7 cellular contexts compared by ENCODE assay signal in genomic region chr2:47901892-47902291, GRCh38. TPM values are rescaled to one million over a fixed set of nuclear protein-coding genes. Genes with fewer than 3 reads are reported as not detected.
DNase-seq lines count a peak whose midpoint lies in the region; ATAC-seq and TF ChIP-seq lines count a peak whose summit lies in the region.
"Not testable (repeated sequence)": the region's sequence is repeated elsewhere in the genome, so short reads cannot be mapped to it uniquely, and the experiment has no call there.

No MANE protein-coding gene starts in this region.

- peak overlapping the region; percentile 80; the same call in 1 of the 2 replicates for H3K4me3 ChIP-seq in Karpas-422 (ENCODE audit: low read length)
- not testable (repeated sequence) for H3K4me3 ChIP-seq in SU-DHL-6 (ENCODE audit: insufficient read depth, low read length, poor library complexity, severe bottlenecking)
- peak overlapping the region in 1 of 3 experiments; percentile 89 for H3K4me3 ChIP-seq in mammary epithelial cell (replicated peaks in 1 of 3; ENCODE audit: insufficient read depth in 1 of 3, low read depth in 2 of 3, low read length in 3 of 3)
- peak overlapping the region in 1 of 2 experiments; percentile 88 for H3K4me3 ChIP-seq in mesenchymal stem cell (ENCODE audit: insufficient read depth in 1 of 2, low read depth in 1 of 2, low read length in 2 of 2)

- not testable (repeated sequence) for H3K27ac Mint-ChIP-seq in CD4-positive, alpha-beta T cell; neural crest cell (ENCODE audit: unreplicated experiment)
- peak overlapping the region; percentile 50 for H3K27ac Mint-ChIP-seq in activated naive CD8-positive, alpha-beta T cell

- H2AK5ac ChIP-seq in mesenchymal stem cell (ENCODE audit: low read length, severe bottlenecking) = not testable (repeated sequence)

- peaks cover 29% of the 10 kb centered on the region for H3K36me3 Mint-ChIP-seq in CD4-positive, alpha-beta T cell (ENCODE audit: low read depth)
- H3K36me3 Mint-ChIP-seq in activated naive CD8-positive, alpha-beta T cell; neural crest cell (ENCODE audit: low read depth): not testable (repeated sequence)

- H3K9me2 ChIP-seq in Karpas-422 (replicated peaks; ENCODE audit: insufficient read depth, low read length); SU-DHL-6 (replicated peaks; ENCODE audit: insufficient read depth, low read length): not testable (repeated sequence)

- BruUV-seq in mammary epithelial cell (replicated peaks; lab: Mats Ljungman, UMichigan) = not testable (repeated sequence)

- not testable (repeated sequence) for H3K9me3 Mint-ChIP-seq in CD4-positive, alpha-beta T cell; activated naive CD8-positive, alpha-beta T cell (ENCODE audit: low read depth); neural crest cell

- H3K14ac ChIP-seq in mesenchymal stem cell (ENCODE audit: low read length in 2 of 2) = not testable (repeated sequence)

- not testable (repeated sequence) for H2BK15ac ChIP-seq in mesenchymal stem cell (ENCODE audit: low read depth, poor library complexity, severe bottlenecking)

- H2BK12ac ChIP-seq in mesenchymal stem cell (ENCODE audit: low read length in 2 of 2) = not testable (repeated sequence)

- H3K27ac ChIP-seq in CD4-positive, alpha-beta T cell (ENCODE audit: low read depth, low read length); SU-DHL-6 (ENCODE audit: low read depth, low read length); mammary epithelial cell (ENCODE audit: insufficient read depth, low read depth, low read length); mesenchymal stem cell (ENCODE audit: low read length, poor library complexity, severe bottlenecking): not testable (repeated sequence)
- H3K27ac ChIP-seq in Karpas-422 (ENCODE audit: low read length) = peak overlapping the region; percentile 88

- H2BK5ac ChIP-seq in mesenchymal stem cell (ENCODE audit: low read depth, low read length, poor library complexity, severe bottlenecking) = not testable (repeated sequence)

- not testable (repeated sequence) for TF ChIP-seq CTCF in CD4-positive, alpha-beta T cell (IDR thresholded peaks at IDR 0.05); SU-DHL-6 (IDR thresholded peaks at IDR 0.05; ENCODE audit: insufficient read depth, low read length, poor library complexity, severe bottlenecking); mammary epithelial cell (conservative IDR thresholded peaks at IDR 0.05 in 1 of 2, IDR thresholded peaks at IDR 0.05 in 1 of 2; ENCODE audit: extremely low read depth in 1 of 2, insufficient read depth in 1 of 2, low read depth in 1 of 2, low read length in 2 of 2); neural crest cell (conservative IDR thresholded peaks at IDR 0.05)

- peak overlapping the region; percentile 75 for H3K4me2 ChIP-seq in Karpas-422 (ENCODE audit: low read depth, low read length, poor library complexity, severe bottlenecking)
- H3K4me2 ChIP-seq in SU-DHL-6 (ENCODE audit: low read depth, low read length, poor library complexity, severe bottlenecking) = peak overlapping the region; percentile 85
- H3K4me2 ChIP-seq in mammary epithelial cell (ENCODE audit: insufficient read depth, low read depth, low read length) = peak overlapping the region; percentile 99
- H3K4me2 ChIP-seq in mesenchymal stem cell (ENCODE audit: low read length, poor library complexity, severe bottlenecking) = not testable (repeated sequence)

- not testable (repeated sequence) for H3K27me3 Mint-ChIP-seq in CD4-positive, alpha-beta T cell; activated naive CD8-positive, alpha-beta T cell; neural crest cell (ENCODE audit: low read depth)

- intact Hi-C loops in CD4-positive, alpha-beta T cell (cut with DNase I, micrococcal nuclease) = not testable (repeated sequence)
- intact Hi-C loops in mammary epithelial cell (cut with micrococcal nuclease) = loop anchor here (5.0 kb wide), 1 partner anchor 35 kb away; no protein-coding TSS in a partner anchor

- not testable (repeated sequence) for H2BK120ac ChIP-seq in mesenchymal stem cell (ENCODE audit: low read depth, low read length)

- not testable (repeated sequence) for H3K79me1 ChIP-seq in mesenchymal stem cell (replicated peaks; ENCODE audit: low read length, poor library complexity, severe bottlenecking)

- not testable (repeated sequence) for H3K9ac ChIP-seq in Karpas-422 (ENCODE audit: low read length); SU-DHL-6 (ENCODE audit: low read length); mammary epithelial cell (ENCODE audit: insufficient read depth, low read length)
- peak overlapping the region; percentile 98 for H3K9ac ChIP-seq in mesenchymal stem cell (ENCODE audit: low read length)

- peaks cover 34% of the 10 kb centered on the region for H3F3A ChIP-seq in SU-DHL-6 (ENCODE audit: insufficient read depth)

- WGBS in mammary epithelial cell (ENCODE audit: low coverage, missing lambda C conversion rate) = 92% methylated on average over 13 of the region's 13 CpGs
- WGBS in mesenchymal stem cell = 94% methylated on average over 12 of the region's 13 CpGs

- dilution Hi-C loops in mammary epithelial cell (cut with HindIII; ENCODE audit: low sequenced_read_pairs) = not testable (repeated sequence)

- H4K8ac ChIP-seq in mesenchymal stem cell (ENCODE audit: low read length) = not testable (repeated sequence)

- peaks cover 64% of the 10 kb centered on the region for H3K4me1 Mint-ChIP-seq in CD4-positive, alpha-beta T cell (ENCODE audit: low read depth)
- H3K4me1 Mint-ChIP-seq in activated naive CD8-positive, alpha-beta T cell (ENCODE audit: low read depth) = peaks cover 68% of the 10 kb centered on the region
- peaks cover 56% of the 10 kb centered on the region for H3K4me1 Mint-ChIP-seq in neural crest cell

- not testable (repeated sequence) for DNase-seq in CD4-positive, alpha-beta T cell; Karpas-422; mammary epithelial cell; mesenchymal stem cell; neural crest cell (ENCODE audit: low read depth, low spot score)

- not testable (repeated sequence) for H3K27me3 ChIP-seq in CD4-positive, alpha-beta T cell (ENCODE audit: control insufficient read depth, insufficient read depth, low read length); Karpas-422 (ENCODE audit: low read length); SU-DHL-6 (ENCODE audit: low read length); mammary epithelial cell (ENCODE audit: insufficient read depth, low read length); mesenchymal stem cell (ENCODE audit: control insufficient read depth in 1 of 2, insufficient read depth in 1 of 2, low read length in 2 of 2)

- H3K9me3 ChIP-seq in CD4-positive, alpha-beta T cell (ENCODE audit: control insufficient read depth, low read length); Karpas-422 (ENCODE audit: low read length); SU-DHL-6 (ENCODE audit: insufficient read depth, low read length); mammary epithelial cell (replicated peaks; ENCODE audit: insufficient read depth, low read length); mesenchymal stem cell (ENCODE audit: control insufficient read depth, low read length): not testable (repeated sequence)

- not testable (repeated sequence) for H2AFZ ChIP-seq in Karpas-422 (ENCODE audit: low read length); SU-DHL-6 (ENCODE audit: low read depth, low read length, severe bottlenecking); mammary epithelial cell (ENCODE audit: low read depth, low read length); mesenchymal stem cell (ENCODE audit: low read depth, low read length)

- not testable (repeated sequence) for H3K23ac ChIP-seq in mesenchymal stem cell (ENCODE audit: low read length in 2 of 2)

- H3K4me3 Mint-ChIP-seq in CD4-positive, alpha-beta T cell = peak overlapping the region; percentile 28
- peak overlapping the region; percentile 99 for H3K4me3 Mint-ChIP-seq in activated naive CD8-positive, alpha-beta T cell
- peak overlapping the region; percentile 98 for H3K4me3 Mint-ChIP-seq in neural crest cell

- H3K4ac ChIP-seq in mesenchymal stem cell (ENCODE audit: low read depth in 1 of 2, low read length in 2 of 2) = not testable (repeated sequence)

- H3K36me3 ChIP-seq in Karpas-422 (ENCODE audit: insufficient read depth, low read length); SU-DHL-6 (ENCODE audit: low read length); mammary epithelial cell (ENCODE audit: insufficient read depth, low read length); mesenchymal stem cell (ENCODE audit: control insufficient read depth in 1 of 2, insufficient read depth in 2 of 2, low read depth in 1 of 2, low read length in 2 of 2): not testable (repeated sequence)

- not testable (repeated sequence) for ATAC-seq in CD4-positive, alpha-beta T cell (ENCODE audit: poor library complexity)

- in situ Hi-C loops in mammary epithelial cell (cut with MboI; ENCODE audit: low sequenced_read_pairs in 2 of 2) = not testable (repeated sequence)

- not testable (repeated sequence) for H4K91ac ChIP-seq in mesenchymal stem cell (ENCODE audit: low read length)

- not testable (repeated sequence) for H4K20me1 ChIP-seq in Karpas-422 (ENCODE audit: insufficient read depth, low read depth, low read length); mammary epithelial cell (ENCODE audit: insufficient read depth, low read length)
- peaks cover 22% of the 10 kb centered on the region for H4K20me1 ChIP-seq in SU-DHL-6 (ENCODE audit: low read depth, low read length)

- H3K18ac ChIP-seq in mesenchymal stem cell (ENCODE audit: low read depth in 1 of 2, low read length in 2 of 2) = not testable (repeated sequence)

- H3K4me1 ChIP-seq in Karpas-422 (ENCODE audit: low read length) = peaks cover 57% of the 10 kb centered on the region
- not testable (repeated sequence) for H3K4me1 ChIP-seq in mammary epithelial cell (ENCODE audit: insufficient read depth, low read length); mesenchymal stem cell (ENCODE audit: control insufficient read depth, insufficient read depth, low read depth, low read length)

- CTCF ChIA-PET in CD4-positive, alpha-beta T cell (lab: Charles Lee) = interaction anchor here (0.7 to 1.1 kb wide), 3 partner anchors 35 to 205 kb away, joined by 3 read pairs; no protein-coding TSS in a partner anchor
- CTCF ChIA-PET in mammary epithelial cell (lab: Charles Lee; ENCODE audit: low non-redundant PET) = interaction anchor here (0.6 kb wide), 1 partner anchor 16 kb away, joined by 4 read pairs; no protein-coding TSS in a partner anchor

- POLR2A ChIA-PET in CD4-positive, alpha-beta T cell (lab: Charles Lee) = not testable (repeated sequence)

- H3K79me2 ChIP-seq in Karpas-422 (ENCODE audit: low read length) (peaks cover 84% of the 10 kb centered on the region), SU-DHL-6 (ENCODE audit: insufficient read depth, low read length) (peaks cover 89% of the 10 kb centered on the region), mammary epithelial cell (ENCODE audit: insufficient read depth, low read length) (peaks cover 84% of the 10 kb centered on the region)

RNA-seq across cellular contexts. Expression of gene FBXO11, which starts 4.4 kb away (rescaled TPM):
- 100 to 1,000 TPM; 121 to 126 TPM for total RNA-seq in CD4-positive, alpha-beta T cell
- 63.5 and 104 TPM in 2 replicates for total RNA-seq in Karpas-422 (2014; rRNA removed; shearing (Covaris generic); ENCODE audit: low replicate concordance)
- total RNA-seq in mammary epithelial cell (10 to 100 TPM; 35.0 to 65.5 TPM), neural crest cell (85.1 and 86.3 TPM in 2 replicates)
- 17.6 TPM for polyA plus RNA-seq in mammary epithelial cell
- polyA minus RNA-seq in mammary epithelial cell = 152 TPM
- 31.4 TPM for polyA plus RNA-seq in mesenchymal stem cell (2013, experiment 1 of 2)
- polyA plus RNA-seq in mesenchymal stem cell (2013, experiment 2 of 2) = 33.3 TPM

Comparison
In these comparisons a context has a peak if more than half of its experiments do, and no peak if none do; other contexts are left out.
1. H3K4me3 Mint-ChIP-seq: peak in every context shown above with its lines; median percentile 99 in activated naive CD8-positive, alpha-beta T cell; 98 in neural crest cell; 28 in CD4-positive, alpha-beta T cell.